In genomic region chr16:15650698-15651161, GRCh38 we compare ENCODE assay signal across 1 cellular context.
TF ChIP-seq lines count a peak whose summit lies in the region.

No MANE protein-coding gene starts in this region.

TF ChIP-seq in HEK293, 187 proteins besides CTCF, POLR2A, EP300 and RAD21 (continued from another document and continues in another):
- no peak for TF ChIP-seq ZNF266 (tag by site-specific recombination; IDR thresholded peaks at IDR 0.05; ENCODE audit: low read depth)
- TF ChIP-seq ZBTB20 (tag by site-specific recombination; IDR thresholded peaks at IDR 0.05) = peak; percentile 76
- no peak for TF ChIP-seq ZNF843 (tag by site-specific recombination; IDR thresholded peaks at IDR 0.05)
- peak; percentile 82 for TF ChIP-seq KLF17 (tag by site-specific recombination; IDR thresholded peaks at IDR 0.05)
- TF ChIP-seq KLF9 (tag by site-specific recombination; IDR thresholded peaks at IDR 0.05; ENCODE audit: low read depth) = peak; percentile 81
- no peak for TF ChIP-seq ZNF202 (tag by site-specific recombination; IDR thresholded peaks at IDR 0.05; ENCODE audit: borderline replicate concordance)
- TF ChIP-seq ZNF223 (tag by site-specific recombination; IDR thresholded peaks at IDR 0.05) = no peak
- TF ChIP-seq ZNF140 (tag by site-specific recombination; IDR thresholded peaks at IDR 0.05) = no peak
- TF ChIP-seq ZNF114 (tag by site-specific recombination; IDR thresholded peaks at IDR 0.05) = no peak
- TF ChIP-seq ZNF600 (tag by site-specific recombination; IDR thresholded peaks at IDR 0.05) = peak; percentile 86
- no peak for TF ChIP-seq ZNF549 (tag by site-specific recombination; IDR thresholded peaks at IDR 0.05)
- peak; percentile 69 for TF ChIP-seq SP3 (tag by site-specific recombination; IDR thresholded peaks at IDR 0.05)
- peak; percentile 66; the same call in 1 of the 2 replicates for TF ChIP-seq KLF8 (tag by site-specific recombination; IDR thresholded peaks at IDR 0.05)
- TF ChIP-seq ZNF423 (tag by site-specific recombination; IDR thresholded peaks at IDR 0.05) = no peak
- no peak for TF ChIP-seq REST (tag by site-specific recombination; IDR thresholded peaks at IDR 0.05)
- TF ChIP-seq AEBP2 (tag by site-specific recombination; IDR thresholded peaks at IDR 0.05; ENCODE audit: borderline replicate concordance) = no peak
- TF ChIP-seq TSHZ1 (tag by site-specific recombination; IDR thresholded peaks at IDR 0.05; ENCODE audit: borderline replicate concordance) = no peak
- TF ChIP-seq EGR2 (tag by site-specific recombination; IDR thresholded peaks at IDR 0.05; ENCODE audit: low read depth) = no peak; the same call in 1 of the 2 replicates
- TF ChIP-seq SCRT2 (tag by site-specific recombination; IDR thresholded peaks at IDR 0.05) = no peak
- TF ChIP-seq ZNF645 (tag by site-specific recombination; IDR thresholded peaks at IDR 0.05) = no peak
- no peak for TF ChIP-seq ZBTB1 (tag by site-specific recombination; IDR thresholded peaks at IDR 0.05)
- TF ChIP-seq HOXC10 (CRISPR knock-in tag; IDR thresholded peaks at IDR 0.05) = no peak
- peak; percentile 88 for TF ChIP-seq SP2 (tag by site-specific recombination; IDR thresholded peaks at IDR 0.05)
- TF ChIP-seq GLIS1 (tag by site-specific recombination; IDR thresholded peaks at IDR 0.05) = no peak
- 0 out of 2 replicates have a peak, but pooled peaks have one; percentile 6 for TF ChIP-seq ZBTB7A (tag by site-specific recombination; IDR thresholded peaks at IDR 0.05; ENCODE audit: low read depth)
- no peak for TF ChIP-seq ZNF585B (tag by site-specific recombination; IDR thresholded peaks at IDR 0.05)
- TF ChIP-seq ZBTB17 (tag by site-specific recombination; IDR thresholded peaks at IDR 0.05) = peak; percentile 63; the same call in 1 of the 2 replicates
- no peak for TF ChIP-seq OVOL3 (tag by site-specific recombination; IDR thresholded peaks at IDR 0.05)
- TF ChIP-seq ZNF132 (tag by site-specific recombination; IDR thresholded peaks at IDR 0.05; ENCODE audit: borderline replicate concordance) = no peak
- TF ChIP-seq ZBTB48 (tag by site-specific recombination; IDR thresholded peaks at IDR 0.05) = no peak
- TF ChIP-seq ZNF560 (tag by site-specific recombination; IDR thresholded peaks at IDR 0.05; ENCODE audit: borderline replicate concordance) = no peak
- no peak for TF ChIP-seq YY1 (tag by site-specific recombination; IDR thresholded peaks at IDR 0.05)
- TF ChIP-seq ZNF701 (tag by site-specific recombination; IDR thresholded peaks at IDR 0.05) = no peak
- TF ChIP-seq ZNF280C (tag by site-specific recombination; IDR thresholded peaks at IDR 0.05) = no peak
- no peak for TF ChIP-seq ZFP69B (tag by site-specific recombination; IDR thresholded peaks at IDR 0.05)
- TF ChIP-seq ZNF280D (tag by site-specific recombination; IDR thresholded peaks at IDR 0.05) = no peak
- no peak for TF ChIP-seq FEZF1 (tag by site-specific recombination; IDR thresholded peaks at IDR 0.05)
- no peak for TF ChIP-seq SP7 (tag by site-specific recombination; IDR thresholded peaks at IDR 0.05)
- peak; percentile 56 for TF ChIP-seq ZNF341 (tag by site-specific recombination; IDR thresholded peaks at IDR 0.05; ENCODE audit: low read depth)
- no peak for TF ChIP-seq ZNF670 (tag by site-specific recombination; IDR thresholded peaks at IDR 0.05; ENCODE audit: low read depth)
- no peak for TF ChIP-seq ZNF660 (tag by site-specific recombination; IDR thresholded peaks at IDR 0.05)
- TF ChIP-seq HOXD13 (CRISPR knock-in tag; IDR thresholded peaks at IDR 0.05; ENCODE audit: borderline replicate concordance) = no peak
- no peak for TF ChIP-seq MEIS1 (CRISPR knock-in tag; IDR thresholded peaks at IDR 0.05; ENCODE audit: borderline replicate concordance)
- TF ChIP-seq TRIM28 (IDR thresholded peaks at IDR 0.05; ENCODE audit: borderline replicate concordance, low read length) = no peak
- no peak for TF ChIP-seq ZNF138 (tag by site-specific recombination; IDR thresholded peaks at IDR 0.05; ENCODE audit: borderline replicate concordance)
- no peak for TF ChIP-seq ZNF248 (tag by site-specific recombination; IDR thresholded peaks at IDR 0.05)
- no peak for TF ChIP-seq SETDB1 (IDR thresholded peaks at IDR 0.05; ENCODE audit: insufficient read length, low read length)
